12 cellular contexts compared by ENCODE assay signal in the genomic region with DNA sequence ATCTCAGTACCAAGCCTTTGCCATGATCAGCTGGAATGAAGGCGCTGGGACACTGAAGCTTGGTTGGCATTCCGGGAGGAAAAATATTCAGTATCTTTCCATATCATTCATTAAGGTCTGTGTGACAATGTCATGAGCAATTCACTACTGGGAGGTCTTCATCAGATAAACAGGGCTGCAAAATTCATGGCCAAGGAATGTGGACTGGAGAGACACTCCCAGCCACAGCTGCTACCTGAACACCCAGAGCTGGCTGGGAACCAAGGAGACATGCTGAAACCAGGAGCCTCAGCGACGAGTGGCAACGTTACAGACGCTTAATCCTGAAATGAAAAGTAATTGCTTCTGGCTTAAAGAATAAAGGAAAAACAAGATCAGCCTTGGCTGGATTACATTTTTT. TPM values are rescaled to one million over a fixed set of nuclear protein-coding genes. Genes with fewer than 3 reads are reported as not detected.
DNase-seq lines count a peak whose midpoint lies in the region; ATAC-seq and TF ChIP-seq lines count a peak whose summit lies in the region.
"Had no signal": no experiment of that assay in that cellular context is flagged by ENCODE, and none has a peak within 500 bp of the region (broad histone marks: within the 10 kb centered on the region; RNA-seq: fewer than 3 reads in every experiment).

No MANE protein-coding gene starts in this region.

- no peak for TF ChIP-seq CTCF in body of pancreas (IDR thresholded peaks at IDR 0.05)

- no peak overlapping the region for H3K4me3 ChIP-seq in body of pancreas
- H3K4me3 ChIP-seq: testis had no signal

- H3K27ac ChIP-seq in body of pancreas: no peak overlapping the region
- H3K27ac ChIP-seq: testis had no signal

- H3K27me3 Mint-ChIP-seq in activated CD8-positive, alpha-beta T cell treated with anti-CD3 and anti-CD28 coated beads, Interleukin-2, amount 10 ng/mL, durations not matched to agents 7 days and 5 days (ENCODE audit: low read depth): no peaks in the 10 kb centered on the region

- H3K4me1 ChIP-seq in body of pancreas: no peaks in the 10 kb centered on the region
- H3K4me1 ChIP-seq: testis had no signal

- no peak overlapping the region for H3K4me3 Mint-ChIP-seq in activated CD8-positive, alpha-beta T cell treated with anti-CD3 and anti-CD28 coated beads, Interleukin-2, amount 10 ng/mL, durations not matched to agents 7 days and 5 days
- H3K4me3 Mint-ChIP-seq: activated naive CD8-positive, alpha-beta T cell treated with anti-CD3 and anti-CD28 coated beads, Interleukin-2, amount 10 ng/mL, durations not matched to agents 7 days and 5 days; CD4-positive, alpha-beta memory T cell had no signal

- no peaks in the 10 kb centered on the region for H3K36me3 Mint-ChIP-seq in activated CD8-positive, alpha-beta T cell treated with anti-CD3 and anti-CD28 coated beads, Interleukin-2, amount 10 ng/mL, durations not matched to agents 7 days and 5 days (ENCODE audit: low read depth)
- H3K36me3 Mint-ChIP-seq: activated naive CD8-positive, alpha-beta T cell treated with anti-CD3 and anti-CD28 coated beads, Interleukin-2, amount 10 ng/mL, durations not matched to agents 7 days and 5 days; CD4-positive, alpha-beta memory T cell had no signal

- intact Hi-C loops in body of pancreas (cut with DNase I): no loop called here

- CTCF ChIA-PET in activated CD8-positive, alpha-beta T cell treated with anti-CD3 and anti-CD28 coated beads, Interleukin-2, amount 10 ng/mL, durations not matched to agents 7 days and 5 days (lab: Charles Lee): no interaction called here

- no peak overlapping the region for H3K27ac Mint-ChIP-seq in activated CD8-positive, alpha-beta T cell treated with anti-CD3 and anti-CD28 coated beads, Interleukin-2, amount 10 ng/mL, durations not matched to agents 7 days and 5 days
- H3K27ac Mint-ChIP-seq: activated naive CD8-positive, alpha-beta T cell treated with anti-CD3 and anti-CD28 coated beads, Interleukin-2, amount 10 ng/mL, durations not matched to agents 7 days and 5 days; CD4-positive, alpha-beta memory T cell had no signal

- no peaks in the 10 kb centered on the region for H3K9me3 ChIP-seq in body of pancreas
- H3K9me3 ChIP-seq: testis had no signal

- H3K36me3 ChIP-seq in body of pancreas (replicated peaks in 1 of 2; ENCODE audit: insufficient read depth in 1 of 2, low read depth in 2 of 2): no peaks in the 10 kb centered on the region

- DNase-seq in D341Med (ENCODE audit: low spot score) (peak; percentile 72), NCI-H2029 (lab: John Stamatoyannopoulos, UW) (peak; percentile 50), body of pancreas (peak; percentile 14 to 59 (median 34)), mucosa of gallbladder (ENCODE audit: low spot score) (peak; percentile 18), GM19238 (ENCODE audit: insufficient read length, low spot score) (no peak)
- no peak for DNase-seq in activated CD8-positive, alpha-beta T cell treated with anti-CD3 and anti-CD28 coated beads, Interleukin-2, amount 10 ng/mL, durations not matched to agents 7 days and 5 days
- DNase-seq: activated CD4-positive, alpha-beta T cell treated with anti-CD3 and anti-CD28 coated beads for 4 hours; activated naive CD8-positive, alpha-beta T cell treated with anti-CD3 and anti-CD28 coated beads, Interleukin-2, amount 10 ng/mL, durations not matched to agents 7 days and 5 days; CD4-positive, alpha-beta memory T cell; testis had no signal

- ATAC-seq in body of pancreas (peak; percentile 47), HG03196 (IDR thresholded peaks at IDR 0.05; ENCODE audit: unreplicated experiment) (no peak)
- no peak for ATAC-seq in activated CD8-positive, alpha-beta T cell treated with anti-CD3 and anti-CD28 coated beads, Interleukin-2, amount 10 ng/mL, durations not matched to agents 7 days and 5 days
- ATAC-seq in activated CD4-positive, CD25-positive, alpha-beta regulatory T cell treated with anti-CD3 and anti-CD28 coated beads, Interleukin-2, amount 50 U/mL, for 24 hours: no peak

- no peaks in the 10 kb centered on the region for H3K9me3 Mint-ChIP-seq in activated CD8-positive, alpha-beta T cell treated with anti-CD3 and anti-CD28 coated beads, Interleukin-2, amount 10 ng/mL, durations not matched to agents 7 days and 5 days (ENCODE audit: insufficient read depth)
- H3K9me3 Mint-ChIP-seq: activated naive CD8-positive, alpha-beta T cell treated with anti-CD3 and anti-CD28 coated beads, Interleukin-2, amount 10 ng/mL, durations not matched to agents 7 days and 5 days had no signal

- POLR2A ChIA-PET in activated CD8-positive, alpha-beta T cell treated with anti-CD3 and anti-CD28 coated beads, Interleukin-2, amount 10 ng/mL, durations not matched to agents 7 days and 5 days (lab: Charles Lee): no interaction called here

- H3K4me1 Mint-ChIP-seq in activated CD8-positive, alpha-beta T cell treated with anti-CD3 and anti-CD28 coated beads, Interleukin-2, amount 10 ng/mL, durations not matched to agents 7 days and 5 days (ENCODE audit: low read depth): no peaks in the 10 kb centered on the region
- H3K4me1 Mint-ChIP-seq: activated naive CD8-positive, alpha-beta T cell treated with anti-CD3 and anti-CD28 coated beads, Interleukin-2, amount 10 ng/mL, durations not matched to agents 7 days and 5 days; CD4-positive, alpha-beta memory T cell had no signal

- no peak for TF ChIP-seq POLR2A in body of pancreas (IDR thresholded peaks at IDR 0.05)

- H3K27me3 ChIP-seq in body of pancreas: no peaks in the 10 kb centered on the region
- H3K27me3 ChIP-seq: testis had no signal

- 72 to 79% methylated on average over 6 of the region's 6 CpGs for WGBS in body of pancreas, 2 donors

RNA-seq across cellular contexts. Expression of a gene that starts 30.6 kb away (rescaled TPM):
- total RNA-seq in body of pancreas (10 to 100 TPM; 11.2 to 31.4 TPM), mucosa of gallbladder (128 TPM)
- under 1 TPM; 0.13 to 0.26 TPM for total RNA-seq in activated CD8-positive, alpha-beta T cell treated with anti-CD3 and anti-CD28 coated beads, Interleukin-2, amount 10 ng/mL, durations not matched to agents 7 days and 5 days
- total RNA-seq: activated naive CD8-positive, alpha-beta T cell treated with anti-CD3 and anti-CD28 coated beads, Interleukin-2, amount 10 ng/mL, durations not matched to agents 7 days and 5 days; CD4-positive, alpha-beta memory T cell had no signal

Comparison
In these comparisons a context has a peak if more than half of its experiments do, and no peak if none do; other contexts are left out.
1. DNase-seq: peak in D341Med (single experiment), NCI-H2029 (single experiment), body of pancreas (4 of 4) and mucosa of gallbladder (single experiment); none in GM19238 (single experiment) and activated CD8-positive, alpha-beta T cell treated with anti-CD3 and anti-CD28 coated beads, Interleukin-2, amount 10 ng/mL, durations not matched to agents 7 days and 5 days (single experiment).
2. RNA of a gene that starts 30.6 kb away (total RNA-seq): 128 TPM in mucosa of gallbladder (single experiment) and 11.2 to 31.4 TPM in body of pancreas; 0.13 to 0.26 TPM in activated CD8-positive, alpha-beta T cell treated with anti-CD3 and anti-CD28 coated beads, Interleukin-2, amount 10 ng/mL, durations not matched to agents 7 days and 5 days; every median in the first group is over 4 times any median in the second.